In the genomic region with DNA sequence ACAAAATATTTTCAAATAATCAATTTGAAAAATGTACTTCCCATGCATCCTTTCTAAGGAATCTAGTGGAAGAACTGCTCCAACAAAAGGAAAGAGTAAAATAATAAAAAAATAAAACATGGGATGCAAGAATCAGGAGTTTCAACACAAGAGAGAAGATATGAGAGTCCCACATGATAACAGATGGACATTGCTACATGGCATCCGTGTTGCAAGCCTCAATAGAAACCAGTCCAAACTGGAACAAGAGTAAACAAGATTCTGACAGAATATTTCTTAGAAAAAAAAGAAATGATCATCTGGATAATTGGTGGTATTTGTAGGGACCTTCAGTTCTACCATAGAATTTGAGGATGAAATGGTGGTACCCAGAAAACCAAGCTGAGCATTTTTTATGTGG, we compare ENCODE assay signal across 2 cellular contexts.
TF ChIP-seq lines count a peak whose summit lies in the region.

No MANE protein-coding gene starts in this region.

TF ChIP-seq in liver, 16 proteins besides CTCF, POLR2A, EP300 and RAD21 (continued from another document):
- TF ChIP-seq, protein P1, sequence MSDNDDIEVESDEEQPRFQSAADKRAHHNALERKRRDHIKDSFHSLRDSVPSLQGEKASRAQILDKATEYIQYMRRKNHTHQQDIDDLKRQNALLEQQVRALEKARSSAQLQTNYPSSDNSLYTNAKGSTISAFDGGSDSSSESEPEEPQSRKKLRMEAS (IDR thresholded peaks at IDR 0.05) = peak; percentile 42
- TF ChIP-seq HNF4G (IDR thresholded peaks at IDR 0.05) (no peak), FOXA2 (IDR thresholded peaks at IDR 0.05) (peak; percentile 95), GABPA (IDR thresholded peaks at IDR 0.05 in 1 of 2, conservative IDR thresholded peaks at IDR 0.05 in 1 of 2) (no peak), RXRA (IDR thresholded peaks at IDR 0.05) (peak; percentile 5 to 58)
- TF ChIP-seq, protein P2, sequence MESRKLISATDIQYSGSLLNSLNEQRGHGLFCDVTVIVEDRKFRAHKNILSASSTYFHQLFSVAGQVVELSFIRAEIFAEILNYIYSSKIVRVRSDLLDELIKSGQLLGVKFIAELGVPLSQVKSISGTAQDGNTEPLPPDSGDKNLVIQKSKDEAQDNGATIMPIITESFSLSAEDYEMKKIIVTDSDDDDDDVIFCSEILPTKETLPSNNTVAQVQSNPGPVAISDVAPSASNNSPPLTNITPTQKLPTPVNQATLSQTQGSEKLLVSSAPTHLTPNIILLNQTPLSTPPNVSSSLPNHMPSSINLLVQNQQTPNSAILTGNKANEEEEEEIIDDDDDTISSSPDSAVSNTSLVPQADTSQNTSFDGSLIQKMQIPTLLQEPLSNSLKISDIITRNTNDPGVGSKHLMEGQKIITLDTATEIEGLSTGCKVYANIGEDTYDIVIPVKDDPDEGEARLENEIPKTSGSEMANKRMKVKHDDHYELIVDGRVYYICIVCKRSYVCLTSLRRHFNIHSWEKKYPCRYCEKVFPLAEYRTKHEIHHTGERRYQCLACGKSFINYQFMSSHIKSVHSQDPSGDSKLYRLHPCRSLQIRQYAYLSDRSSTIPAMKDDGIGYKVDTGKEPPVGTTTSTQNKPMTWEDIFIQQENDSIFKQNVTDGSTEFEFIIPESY (IDR thresholded peaks at IDR 0.05) = peak; percentile 48
- TF ChIP-seq, protein P3, sequence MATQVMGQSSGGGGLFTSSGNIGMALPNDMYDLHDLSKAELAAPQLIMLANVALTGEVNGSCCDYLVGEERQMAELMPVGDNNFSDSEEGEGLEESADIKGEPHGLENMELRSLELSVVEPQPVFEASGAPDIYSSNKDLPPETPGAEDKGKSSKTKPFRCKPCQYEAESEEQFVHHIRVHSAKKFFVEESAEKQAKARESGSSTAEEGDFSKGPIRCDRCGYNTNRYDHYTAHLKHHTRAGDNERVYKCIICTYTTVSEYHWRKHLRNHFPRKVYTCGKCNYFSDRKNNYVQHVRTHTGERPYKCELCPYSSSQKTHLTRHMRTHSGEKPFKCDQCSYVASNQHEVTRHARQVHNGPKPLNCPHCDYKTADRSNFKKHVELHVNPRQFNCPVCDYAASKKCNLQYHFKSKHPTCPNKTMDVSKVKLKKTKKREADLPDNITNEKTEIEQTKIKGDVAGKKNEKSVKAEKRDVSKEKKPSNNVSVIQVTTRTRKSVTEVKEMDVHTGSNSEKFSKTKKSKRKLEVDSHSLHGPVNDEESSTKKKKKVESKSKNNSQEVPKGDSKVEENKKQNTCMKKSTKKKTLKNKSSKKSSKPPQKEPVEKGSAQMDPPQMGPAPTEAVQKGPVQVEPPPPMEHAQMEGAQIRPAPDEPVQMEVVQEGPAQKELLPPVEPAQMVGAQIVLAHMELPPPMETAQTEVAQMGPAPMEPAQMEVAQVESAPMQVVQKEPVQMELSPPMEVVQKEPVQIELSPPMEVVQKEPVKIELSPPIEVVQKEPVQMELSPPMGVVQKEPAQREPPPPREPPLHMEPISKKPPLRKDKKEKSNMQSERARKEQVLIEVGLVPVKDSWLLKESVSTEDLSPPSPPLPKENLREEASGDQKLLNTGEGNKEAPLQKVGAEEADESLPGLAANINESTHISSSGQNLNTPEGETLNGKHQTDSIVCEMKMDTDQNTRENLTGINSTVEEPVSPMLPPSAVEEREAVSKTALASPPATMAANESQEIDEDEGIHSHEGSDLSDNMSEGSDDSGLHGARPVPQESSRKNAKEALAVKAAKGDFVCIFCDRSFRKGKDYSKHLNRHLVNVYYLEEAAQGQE (IDR thresholded peaks at IDR 0.05) = no peak

TF ChIP-seq in HepG2, 621 proteins besides CTCF, POLR2A, EP300 and RAD21:
- TF ChIP-seq, protein P4, sequence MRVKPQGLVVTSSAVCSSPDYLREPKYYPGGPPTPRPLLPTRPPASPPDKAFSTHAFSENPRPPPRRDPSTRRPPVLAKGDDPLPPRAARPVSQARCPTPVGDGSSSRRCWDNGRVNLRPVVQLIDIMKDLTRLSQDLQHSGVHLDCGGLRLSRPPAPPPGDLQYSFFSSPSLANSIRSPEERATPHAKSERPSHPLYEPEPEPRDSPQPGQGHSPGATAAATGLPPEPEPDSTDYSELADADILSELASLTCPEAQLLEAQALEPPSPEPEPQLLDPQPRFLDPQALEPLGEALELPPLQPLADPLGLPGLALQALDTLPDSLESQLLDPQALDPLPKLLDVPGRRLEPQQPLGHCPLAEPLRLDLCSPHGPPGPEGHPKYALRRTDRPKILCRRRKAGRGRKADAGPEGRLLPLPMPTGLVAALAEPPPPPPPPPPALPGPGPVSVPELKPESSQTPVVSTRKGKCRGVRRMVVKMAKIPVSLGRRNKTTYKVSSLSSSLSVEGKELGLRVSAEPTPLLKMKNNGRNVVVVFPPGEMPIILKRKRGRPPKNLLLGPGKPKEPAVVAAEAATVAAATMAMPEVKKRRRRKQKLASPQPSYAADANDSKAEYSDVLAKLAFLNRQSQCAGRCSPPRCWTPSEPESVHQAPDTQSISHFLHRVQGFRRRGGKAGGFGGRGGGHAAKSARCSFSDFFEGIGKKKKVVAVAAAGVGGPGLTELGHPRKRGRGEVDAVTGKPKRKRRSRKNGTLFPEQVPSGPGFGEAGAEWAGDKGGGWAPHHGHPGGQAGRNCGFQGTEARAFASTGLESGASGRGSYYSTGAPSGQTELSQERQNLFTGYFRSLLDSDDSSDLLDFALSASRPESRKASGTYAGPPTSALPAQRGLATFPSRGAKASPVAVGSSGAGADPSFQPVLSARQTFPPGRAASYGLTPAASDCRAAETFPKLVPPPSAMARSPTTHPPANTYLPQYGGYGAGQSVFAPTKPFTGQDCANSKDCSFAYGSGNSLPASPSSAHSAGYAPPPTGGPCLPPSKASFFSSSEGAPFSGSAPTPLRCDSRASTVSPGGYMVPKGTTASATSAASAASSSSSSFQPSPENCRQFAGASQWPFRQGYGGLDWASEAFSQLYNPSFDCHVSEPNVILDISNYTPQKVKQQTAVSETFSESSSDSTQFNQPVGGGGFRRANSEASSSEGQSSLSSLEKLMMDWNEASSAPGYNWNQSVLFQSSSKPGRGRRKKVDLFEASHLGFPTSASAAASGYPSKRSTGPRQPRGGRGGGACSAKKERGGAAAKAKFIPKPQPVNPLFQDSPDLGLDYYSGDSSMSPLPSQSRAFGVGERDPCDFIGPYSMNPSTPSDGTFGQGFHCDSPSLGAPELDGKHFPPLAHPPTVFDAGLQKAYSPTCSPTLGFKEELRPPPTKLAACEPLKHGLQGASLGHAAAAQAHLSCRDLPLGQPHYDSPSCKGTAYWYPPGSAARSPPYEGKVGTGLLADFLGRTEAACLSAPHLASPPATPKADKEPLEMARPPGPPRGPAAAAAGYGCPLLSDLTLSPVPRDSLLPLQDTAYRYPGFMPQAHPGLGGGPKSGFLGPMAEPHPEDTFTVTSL (CRISPR knock-in tag; IDR thresholded peaks at IDR 0.05; ENCODE audit: borderline replicate concordance) = no peak
